15 cellular contexts compared by ENCODE assay signal in genomic region chr1:58790313-58790712, GRCh38. TPM values are rescaled to one million over a fixed set of nuclear protein-coding genes. Genes with fewer than 3 reads are reported as not detected.
DNase-seq lines count a peak whose midpoint lies in the region; ATAC-seq, FAIRE-seq and TF ChIP-seq lines count a peak whose summit lies in the region.
"Had no signal": no experiment of that assay in that cellular context is flagged by ENCODE, and none has a peak within 500 bp of the region (broad histone marks: within the 10 kb centered on the region; RNA-seq: fewer than 3 reads in every experiment).

No MANE protein-coding gene starts in this region.

- no peak for TF ChIP-seq POLR2A in Peyer's patch (IDR thresholded peaks at IDR 0.05)

- H3K27ac ChIP-seq in epithelial cell of prostate (peak overlapping the region; percentile 55), Peyer's patch (no peak overlapping the region), brain microvascular endothelial cell (no peak overlapping the region)

- no peak overlapping the region for H3K4me3 ChIP-seq in Peyer's patch
- H3K4me3 ChIP-seq in brain microvascular endothelial cell (ENCODE audit: low read depth, low read length) = no peak overlapping the region
- H3K4me3 ChIP-seq: GM23338 had no signal

- H3K4me1 ChIP-seq in Peyer's patch = peaks cover 0 to 7% (median 2%) of the 10 kb centered on the region in 4 donors
- H3K4me1 ChIP-seq: BE2C had no signal

- no peaks in the 10 kb centered on the region for H3K27me3 Mint-ChIP-seq in naive thymus-derived CD8-positive, alpha-beta T cell

- peaks cover 0 to 20% (median 9%) of the 10 kb centered on the region in 9 donors for H3K9me3 Mint-ChIP-seq in naive thymus-derived CD8-positive, alpha-beta T cell
- H3K9me3 Mint-ChIP-seq: GM23338 had no signal

- no peaks in the 10 kb centered on the region for H3K9me3 ChIP-seq in Peyer's patch
- H3K9me3 ChIP-seq: BE2C had no signal

- no peak for ATAC-seq in naive thymus-derived CD8-positive, alpha-beta T cell
- no peak for ATAC-seq in HG03460 (IDR thresholded peaks at IDR 0.05; ENCODE audit: unreplicated experiment)
- ATAC-seq: GM23338 had no signal

- in situ Hi-C loops in brain microvascular endothelial cell (cut with HindIII; ENCODE audit: low pct_ligation_motif_present, low sequenced_read_pairs) = no loop called here
- in situ Hi-C loops in G401 (cut with HindIII; ENCODE audit: low sequenced_read_pairs) = no loop called here

- POLR2A ChIA-PET in naive thymus-derived CD8-positive, alpha-beta T cell (lab: Charles Lee) = interaction anchor here (1.1 kb wide), 1 partner anchor 12 kb away, joined by 4 read pairs; no protein-coding TSS in a partner anchor

- peak overlapping the region in 6 of 10 donors; percentile 16 to 82 (median 40) for H3K27ac Mint-ChIP-seq in naive thymus-derived CD8-positive, alpha-beta T cell
- H3K27ac Mint-ChIP-seq: CD14-positive monocyte, GM23338 had no signal

- H3K4me3 Mint-ChIP-seq in naive thymus-derived CD8-positive, alpha-beta T cell = no peak overlapping the region
- H3K4me3 Mint-ChIP-seq: CD14-positive monocyte, GM23338 had no signal

- H3K36me3 ChIP-seq in Peyer's patch (no peaks in the 10 kb centered on the region), brain microvascular endothelial cell (replicated peaks) (no peaks in the 10 kb centered on the region)
- H3K36me3 ChIP-seq: BE2C had no signal

- no peak for DNase-seq in GM19239 (ENCODE audit: insufficient read length, low spot score)
- DNase-seq in epithelial cell of prostate (ENCODE audit: low read depth, low spot score) = no peak
- DNase-seq in naive thymus-derived CD8-positive, alpha-beta T cell = no peak
- DNase-seq in Peyer's patch = no peak
- no peak for DNase-seq in brain microvascular endothelial cell
- DNase-seq in G401 (ENCODE audit: low spot score) = no peak
- DNase-seq: BE2C, DMS53, H7 had no signal

- peaks cover 27 to 66% (median 59%) of the 10 kb centered on the region in 4 donors for H3K4me1 Mint-ChIP-seq in naive thymus-derived CD8-positive, alpha-beta T cell

- peak; percentile 4 for FAIRE-seq in GM19239 (lab: Jason Lieb, UNC)
- FAIRE-seq: A204.1, G401.6, GM12891 had no signal

- no peaks in the 10 kb centered on the region for H3K27me3 ChIP-seq in Peyer's patch
- no peaks in the 10 kb centered on the region for H3K27me3 ChIP-seq in brain microvascular endothelial cell (replicated peaks)
- H3K27me3 ChIP-seq: BE2C had no signal

- peaks cover 15 to 21% (median 21%) of the 10 kb centered on the region in 3 donors for H3K36me3 Mint-ChIP-seq in naive thymus-derived CD8-positive, alpha-beta T cell
- H3K36me3 Mint-ChIP-seq: CD14-positive monocyte had no signal

- TF ChIP-seq CTCF in Peyer's patch (IDR thresholded peaks at IDR 0.05) (no peak), brain microvascular endothelial cell (IDR thresholded peaks at IDR 0.05; ENCODE audit: low read depth, low read length, missing control alignments) (no peak)

RNA-seq across cellular contexts. Expression of gene JUN, which starts 6.5 kb away (rescaled TPM):
- 10 to 100 TPM; 38.2 to 40.0 TPM for total RNA-seq in naive thymus-derived CD8-positive, alpha-beta T cell
- polyA plus RNA-seq in naive thymus-derived CD8-positive, alpha-beta T cell = 10 to 100 TPM; 30.7 to 59.4 (median 32.0) TPM
- total RNA-seq in Peyer's patch = 100 to 1,000 TPM; 158 to 277 (median 208) TPM
- 6.7 and 7.9 TPM in 2 replicates for total RNA-seq in G401 (2014; rRNA removed; shearing (Covaris generic))
